In the genomic region with DNA sequence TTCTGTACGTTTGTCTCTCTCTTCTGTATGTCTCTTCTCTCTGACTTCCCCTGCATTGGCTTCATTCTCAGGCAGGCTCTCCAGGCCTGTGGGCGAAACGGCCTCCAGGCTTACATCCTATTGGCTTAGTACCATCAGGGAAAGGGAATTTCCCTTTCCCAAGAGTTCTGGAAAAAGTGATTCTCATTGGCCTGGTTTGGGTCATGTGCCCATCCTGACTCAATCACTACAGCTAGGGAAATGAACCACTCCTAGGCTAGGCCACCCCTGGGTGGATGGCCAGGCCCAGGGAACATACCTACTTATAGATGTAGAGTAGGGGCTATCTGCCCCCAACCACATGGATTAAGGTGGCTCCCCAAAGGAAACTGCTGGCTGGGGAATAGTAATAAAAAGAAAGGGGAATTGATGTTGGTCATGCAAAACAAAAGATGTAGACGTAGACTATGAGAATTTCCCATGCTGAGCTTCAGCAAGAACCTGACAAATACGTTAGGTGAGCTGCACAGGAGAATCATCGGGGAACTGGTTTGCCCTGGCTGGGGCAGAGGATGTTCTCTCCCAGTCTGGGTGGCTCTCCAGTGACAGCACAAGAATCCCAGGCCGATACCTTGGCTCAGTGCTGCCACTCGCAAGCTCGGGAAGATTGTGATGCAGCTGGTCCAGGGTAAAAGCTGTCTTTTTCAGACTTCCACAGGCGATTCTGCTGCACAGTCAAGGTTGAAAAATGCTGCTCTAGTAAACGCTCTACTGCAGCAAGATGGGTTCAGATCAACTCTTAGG, we compare ENCODE assay signal across 9 cellular contexts. TPM values are rescaled to one million over a fixed set of nuclear protein-coding genes. Genes with fewer than 3 reads are reported as not detected.
DNase-seq lines count a peak whose midpoint lies in the region; ATAC-seq and TF ChIP-seq lines count a peak whose summit lies in the region.
"Had no signal": no experiment of that assay in that cellular context is flagged by ENCODE, and none has a peak within 500 bp of the region (broad histone marks: within the 10 kb centered on the region; RNA-seq: fewer than 3 reads in every experiment).

No MANE protein-coding gene starts in this region.

- H3K4me3 ChIP-seq in sigmoid colon = no peak overlapping the region
- H3K4me3 ChIP-seq in CD8-positive, alpha-beta T cell (ENCODE audit: low read depth, low read length) = no peak overlapping the region
- H3K4me3 ChIP-seq: vagina had no signal

- no peaks in the 10 kb centered on the region for H3K27me3 Mint-ChIP-seq in T-helper 17 cell
- no peaks in the 10 kb centered on the region for H3K27me3 Mint-ChIP-seq in CD8-positive, alpha-beta T cell (ENCODE audit: low read depth)

- H3K4me3 Mint-ChIP-seq in T-helper 17 cell = no peak overlapping the region
- H3K4me3 Mint-ChIP-seq in CD8-positive, alpha-beta T cell = no peak overlapping the region

- no peaks in the 10 kb centered on the region for H3K36me3 ChIP-seq in sigmoid colon
- no peaks in the 10 kb centered on the region for H3K36me3 ChIP-seq in CD8-positive, alpha-beta T cell (ENCODE audit: insufficient read depth, low read length)
- H3K36me3 ChIP-seq: vagina had no signal

- intact Hi-C loops in sigmoid colon (cut with DNase I) = no loop called here
- intact Hi-C loops in CD8-positive, alpha-beta T cell (cut with DNase I, micrococcal nuclease) = loop anchor here in 1 of 2 experiments (5.0 kb wide), 1 partner anchor 941 kb away; the partner anchor contains the start of gene SPATA24

- no peaks in the 10 kb centered on the region for H3K36me3 Mint-ChIP-seq in T-helper 17 cell (ENCODE audit: low read depth)
- H3K36me3 Mint-ChIP-seq in CD8-positive, alpha-beta T cell = peaks cover 2% of the 10 kb centered on the region

- POLR2A ChIA-PET in GM10248 (lab: Yijun Ruan, JAX) = interaction anchor here (0.6 kb wide), 1 partner anchor 11 kb away, joined by 4 read pairs; no protein-coding TSS in a partner anchor
- POLR2A ChIA-PET in CD8-positive, alpha-beta T cell (lab: Charles Lee) = no interaction called here

- 81 to 83% methylated on average over 11 of the region's 11 CpGs for WGBS in sigmoid colon, 2 donors

- H3K9me3 ChIP-seq in T-helper 17 cell (ENCODE audit: control insufficient read depth, low read length, poor library complexity, severe bottlenecking) (no peaks in the 10 kb centered on the region), sigmoid colon (no peaks in the 10 kb centered on the region)
- no peaks in the 10 kb centered on the region for H3K9me3 ChIP-seq in CD8-positive, alpha-beta T cell (ENCODE audit: low read length)
- H3K9me3 ChIP-seq: vagina had no signal

- peak overlapping the region; percentile 81 for H3K27ac Mint-ChIP-seq in T-helper 17 cell
- H3K27ac Mint-ChIP-seq in CD8-positive, alpha-beta T cell = no peak overlapping the region

- no peaks in the 10 kb centered on the region for H3K9me3 Mint-ChIP-seq in CD8-positive, alpha-beta T cell

- no peak for TF ChIP-seq POLR2A in sigmoid colon (IDR thresholded peaks at IDR 0.05)

- CTCF ChIA-PET in GM10248 (lab: Yijun Ruan, JAX) = interaction anchor here (1.3 to 10.3 kb wide), 2 partner anchors 9 to 42 kb away, joined by 6 to 152 read pairs; no protein-coding TSS in a partner anchor
- CTCF ChIA-PET in CD8-positive, alpha-beta T cell (lab: Charles Lee) = interaction anchor here (0.6 to 11.4 kb wide), 4 partner anchors 12 to 1424 kb away, joined by 3 to 100 read pairs (median 30); no protein-coding TSS in a partner anchor

- DNase-seq in NCI-H82 (lab: John Stamatoyannopoulos, UW) (peak; percentile 26), NCI-H82 treated with DMSO at 0.1 percent for 48 hours (lab: John Stamatoyannopoulos, UW; ENCODE audit: unreplicated experiment) (no peak), T-helper 17 cell (no peak), fibroblast of peridontal ligament (ENCODE audit: extremely low read depth) (peak; percentile 89), sigmoid colon (no peak), GM10248 (ENCODE audit: extremely low spot score) (no peak), NCI-H524 (lab: John Stamatoyannopoulos, UW) (no peak)
- no peak for DNase-seq in CD8-positive, alpha-beta T cell

- H3K27me3 ChIP-seq in sigmoid colon = no peaks in the 10 kb centered on the region
- H3K27me3 ChIP-seq in CD8-positive, alpha-beta T cell (ENCODE audit: insufficient read depth, low read length) = no peaks in the 10 kb centered on the region
- H3K27me3 ChIP-seq: vagina had no signal

- TF ChIP-seq CTCF in sigmoid colon (IDR thresholded peaks at IDR 0.05) = no peak
- TF ChIP-seq CTCF in GM10248 (IDR thresholded peaks at IDR 0.05; ENCODE audit: control extremely low read depth, extremely low read depth, low read depth, missing control alignments) = no peak
- no peak for TF ChIP-seq CTCF in CD8-positive, alpha-beta T cell (IDR thresholded peaks at IDR 0.05)

- H3K4me1 ChIP-seq in sigmoid colon = peaks cover 0 to 31% (median 23%) of the 10 kb centered on the region in 4 donors
- H3K4me1 ChIP-seq in CD8-positive, alpha-beta T cell (ENCODE audit: insufficient read depth, low read length) = peaks cover 53% of the 10 kb centered on the region

- peaks cover 26% of the 10 kb centered on the region for H3K4me1 Mint-ChIP-seq in T-helper 17 cell
- H3K4me1 Mint-ChIP-seq in CD8-positive, alpha-beta T cell (ENCODE audit: low read depth) = peaks cover 41% of the 10 kb centered on the region

- no peak for TF ChIP-seq EP300 in sigmoid colon (IDR thresholded peaks at IDR 0.05)

- H3K27ac ChIP-seq in sigmoid colon = peak overlapping the region in 3 of 4 donors; percentile 3 to 30 (median 23)
- H3K27ac ChIP-seq in CD8-positive, alpha-beta T cell (ENCODE audit: low read depth, low read length) = no peak overlapping the region
- H3K27ac ChIP-seq: vagina had no signal

- no peak for ATAC-seq in T-helper 17 cell
- ATAC-seq in CD8-positive, alpha-beta T cell = no peak

RNA-seq across cellular contexts. Expression of gene EGR1, which starts 3.7 kb away (rescaled TPM):
- total RNA-seq in T-helper 17 cell (10 to 100 TPM; 24.2 to 30.6 TPM), sigmoid colon (100 to 1,000 TPM in 1 of 4 donors, 10 to 100 TPM in 3; 18.5 to 146 (median 62.0) TPM)
- polyA plus RNA-seq in sigmoid colon = 10 to 100 TPM; 17.6 to 85.0 (median 69.1) TPM
- total RNA-seq in CD8-positive, alpha-beta T cell = 10 to 100 TPM; 12.1 to 12.7 TPM

RNA-seq across cellular contexts. Expression of gene REEP2, which starts 22.7 kb away (rescaled TPM):
- total RNA-seq in T-helper 17 cell = under 1 TPM in 1 of 2 donors, not detected in 1; 0.40 TPM
- 10 to 100 TPM in 3 of 4 donors, 1 to 10 TPM in 1; 7.7 to 24.6 (median 14.8) TPM for total RNA-seq in sigmoid colon
- 1 to 10 TPM in 2 of 3 donors, under 1 TPM in 1; 0.92 to 4.8 (median 3.7) TPM for polyA plus RNA-seq in sigmoid colon
- total RNA-seq in CD8-positive, alpha-beta T cell = under 1 TPM in 1 of 2 experiments, not detected in 1; 0.19 TPM

Comparison
In these comparisons a context has a peak if more than half of its experiments do, and no peak if none do; other contexts are left out.
1. DNase-seq: peak in NCI-H82 (single experiment) and fibroblast of peridontal ligament (single experiment); none in NCI-H82 treated with DMSO at 0.1 percent for 48 hours (single experiment), T-helper 17 cell (0 of 3), sigmoid colon (single experiment), GM10248 (single experiment), CD8-positive, alpha-beta T cell (0 of 7) and NCI-H524 (0 of 2).
2. RNA of gene REEP2, which starts 22.7 kb away (total RNA-seq): 7.7 to 24.6 TPM in sigmoid colon; 0.19 TPM in CD8-positive, alpha-beta T cell and 0.40 TPM in T-helper 17 cell; every median in the first group is over 4 times any median in the second.